Comparison of ENCODE assay signal across 15 cellular contexts in the genomic region with DNA sequence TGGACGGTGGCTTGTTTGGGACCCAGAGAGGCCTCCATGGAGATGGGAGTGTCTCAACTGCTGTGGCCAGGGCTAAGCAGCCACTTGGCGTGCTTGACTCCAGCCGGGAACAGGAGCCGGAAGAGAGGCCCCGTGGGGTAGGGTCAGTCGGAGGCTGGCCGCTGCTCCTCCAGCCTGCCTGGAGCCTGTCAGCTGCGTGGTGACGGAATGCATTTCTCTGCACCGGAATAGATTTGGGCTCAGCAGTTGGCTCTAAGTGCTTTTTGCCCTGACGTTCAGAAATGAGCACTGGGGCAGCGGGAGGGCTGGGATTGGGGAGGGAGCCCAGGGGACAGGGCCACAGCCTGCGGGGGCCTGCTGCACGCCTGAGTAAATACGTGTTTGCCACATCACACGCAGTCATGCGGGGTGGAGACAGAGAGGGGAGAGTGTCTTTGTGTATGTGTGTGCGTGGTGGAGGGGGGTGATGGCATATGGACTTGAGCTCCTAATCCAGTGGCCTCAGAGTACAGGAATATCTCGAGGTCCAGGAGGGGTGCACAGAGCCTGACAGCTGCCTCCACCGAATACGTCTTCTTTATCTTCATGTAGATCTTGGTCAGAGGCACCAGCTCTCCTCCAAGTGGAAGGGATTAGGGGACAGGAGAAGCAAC.
A peak's percentile ranks its signal among the peaks of the same experiment; 100 is the strongest.
DNase-seq lines count a peak whose midpoint lies in the region; ATAC-seq, FAIRE-seq and TF ChIP-seq lines count a peak whose summit lies in the region.
"Had no signal": no experiment of that assay in that cellular context is flagged by ENCODE, and none has a peak within 500 bp of the region (broad histone marks: within the 10 kb centered on the region; RNA-seq: fewer than 3 reads in every experiment).

No MANE protein-coding gene starts in this region.

- no peak for TF ChIP-seq POLR2A in HepG2 (IDR thresholded peaks at IDR 0.05; ENCODE audit: insufficient read depth in 1 of 2, low read depth in 2 of 2, low read length in 2 of 2)

- no TSS peak for BruUV-seq in HepG2 (replicated peaks; lab: Mats Ljungman, UMichigan)

- no peak for TF ChIP-seq RAD21 in liver (IDR thresholded peaks at IDR 0.05)
- no peak for TF ChIP-seq RAD21 in HepG2 (CRISPR knock-in tag; IDR thresholded peaks at IDR 0.05)

- H3K36me3 ChIP-seq in liver (ENCODE audit: control insufficient read depth in 4 of 4, insufficient read depth in 3 of 4, low read depth in 1 of 4, low read length in 3 of 4) (no peaks in the 10 kb centered on the region), HepG2 (replicated peaks in 1 of 2; ENCODE audit: control insufficient read depth in 1 of 2, insufficient read depth in 2 of 2, low read length in 2 of 2) (no peaks in the 10 kb centered on the region), neural progenitor cell (no peaks in the 10 kb centered on the region)

- in situ Hi-C loops in HepG2 (cut with HindIII; ENCODE audit: extremely low pct_ligation_motif_present, low pct_unique_long_range_greater_than_20kb), result no loop called here

- H3K9ac ChIP-seq in liver (ENCODE audit: low read depth in 1 of 2, low read length in 2 of 2) (no peak overlapping the region), HepG2 (ENCODE audit: insufficient read depth, low read depth, low read length) (no peak overlapping the region), neural progenitor cell (no peak overlapping the region)

- H3K4me3 Mint-ChIP-seq in glutamatergic neuron (ENCODE audit: unreplicated experiment) (no peak overlapping the region), neural progenitor cell (no peak overlapping the region)
- H3K4me3 Mint-ChIP-seq: activated naive CD8-positive, alpha-beta T cell treated with anti-CD3 and anti-CD28 coated beads, Interleukin-2, amount 50 U/mL, for 24 hours; mesothelial cell of epicardium; stimulated activated naive CD8-positive, alpha-beta T cell treated with anti-CD3 and anti-CD28 coated beads, Interleukin-15, Interleukin-2, amounts not matched to agents 100 ng/mL and 50 ng/mL, for 24 hours had no signal

- no peak overlapping the region for H3K27ac Mint-ChIP-seq in glutamatergic neuron (ENCODE audit: unreplicated experiment)
- no peak overlapping the region for H3K27ac Mint-ChIP-seq in neural progenitor cell
- H3K27ac Mint-ChIP-seq: activated naive CD8-positive, alpha-beta T cell treated with anti-CD3 and anti-CD28 coated beads, Interleukin-2, amount 50 U/mL, for 24 hours; mesothelial cell of epicardium; stimulated activated naive CD8-positive, alpha-beta T cell treated with anti-CD3 and anti-CD28 coated beads, Interleukin-15, Interleukin-2, amounts not matched to agents 100 ng/mL and 50 ng/mL, for 24 hours had no signal

- no peaks in the 10 kb centered on the region for H3K4me1 ChIP-seq in liver (ENCODE audit: control insufficient read depth in 4 of 4, insufficient read depth in 4 of 4, low read length in 3 of 4)
- H3K4me1 ChIP-seq in HepG2 (ENCODE audit: insufficient read depth, low read length), result no peaks in the 10 kb centered on the region
- H3K4me1 ChIP-seq in neural progenitor cell, result peaks cover 33% of the 10 kb centered on the region

- H2AFZ ChIP-seq in HepG2 (ENCODE audit: low read length) (no peak overlapping the region), neural progenitor cell (replicated peaks) (peak overlapping the region; percentile 15)

- H3K4me2 ChIP-seq in HepG2 (ENCODE audit: low read depth, low read length) (no peak overlapping the region), neural progenitor cell (no peak overlapping the region)

- H3K27me3 ChIP-seq in liver (ENCODE audit: control insufficient read depth in 4 of 4, insufficient read depth in 4 of 4, low read length in 3 of 4) (no peaks in the 10 kb centered on the region), HepG2 (ENCODE audit: control insufficient read depth in 1 of 2, insufficient read depth in 2 of 2, low read length in 2 of 2) (peaks cover 10 to 54% of the 10 kb centered on the region in 2 experiments), neural progenitor cell (no peaks in the 10 kb centered on the region)

- intact Hi-C loops in HepG2 (cut with micrococcal nuclease; ENCODE audit: unreplicated experiment), result no loop called here

- POLR2A ChIA-PET in HepG2 (lab: Yijun Ruan, JAX), result no interaction called here

- peaks cover 24% of the 10 kb centered on the region for H3K4me1 Mint-ChIP-seq in glutamatergic neuron (ENCODE audit: low read depth, unreplicated experiment)
- H3K4me1 Mint-ChIP-seq in neural progenitor cell, result peaks cover 35% of the 10 kb centered on the region
- H3K4me1 Mint-ChIP-seq: activated naive CD8-positive, alpha-beta T cell treated with anti-CD3 and anti-CD28 coated beads, Interleukin-2, amount 50 U/mL, for 24 hours had no signal

- H4K20me1 ChIP-seq in HepG2 (ENCODE audit: insufficient read depth, low read length) (no peaks in the 10 kb centered on the region), neural progenitor cell (ENCODE audit: low read depth) (no peaks in the 10 kb centered on the region)

- H3K4me3 ChIP-seq in liver (ENCODE audit: low read depth in 1 of 3, low read length in 3 of 3) (no peak overlapping the region), HepG2 (replicated peaks in 1 of 3; ENCODE audit: insufficient read depth in 1 of 3, low read depth in 2 of 3, low read length in 3 of 3) (no peak overlapping the region), neural progenitor cell (no peak overlapping the region)

- DNase-seq in HepG2 (ENCODE audit: low spot score), result no peak
- peak; percentile 74 for DNase-seq in glutamatergic neuron
- DNase-seq in neural progenitor cell (ENCODE audit: low spot score), result peak; percentile 42
- DNase-seq in activated CD4-positive, alpha-beta T cell treated with anti-CD3 and anti-CD28 coated beads for 4 hours, result no peak
- DNase-seq in activated naive CD4-positive, alpha-beta T cell (lab: John Stamatoyannopoulos, UW), result no peak
- no peak for DNase-seq in foreskin melanocyte
- DNase-seq: 8988T; activated CD8-positive, alpha-beta memory T cell treated with anti-CD3 and anti-CD28 coated beads for 24 hours; DMS79; NCI-H526 had no signal

- CTCF ChIA-PET in HepG2 (lab: Yijun Ruan, JAX; ENCODE audit: low intra/inter-chr PET ratio, low total read pairs), result no interaction called here

- no peaks in the 10 kb centered on the region for H3K9me3 ChIP-seq in liver (ENCODE audit: control insufficient read depth in 4 of 4, low read length in 3 of 4)
- H3K9me3 ChIP-seq in HepG2 (ENCODE audit: low read length), result no peaks in the 10 kb centered on the region
- no peaks in the 10 kb centered on the region for H3K9me3 ChIP-seq in neural progenitor cell (ENCODE audit: low read depth)

- TF ChIP-seq CTCF in liver (IDR thresholded peaks at IDR 0.05; ENCODE audit: low read depth, low read length, missing input control), result no peak
- no peak for TF ChIP-seq CTCF in HepG2 (CRISPR knock-in tag; IDR thresholded peaks at IDR 0.05)
- TF ChIP-seq CTCF in glutamatergic neuron (IDR thresholded peaks at IDR 0.05; ENCODE audit: partially characterized antibody, unreplicated experiment), result no peak
- no peak for TF ChIP-seq CTCF in neural progenitor cell (IDR thresholded peaks at IDR 0.05)

- no peak overlapping the region for H3K27ac ChIP-seq in liver (ENCODE audit: low read depth in 1 of 2, low read length in 2 of 2)
- H3K27ac ChIP-seq in HepG2 (ENCODE audit: extremely low read length, insufficient read depth, low read length), result no peak overlapping the region
- H3K27ac ChIP-seq in neural progenitor cell, result no peak overlapping the region

- ATAC-seq in HepG2 (no peak), HG03135 (IDR thresholded peaks at IDR 0.05; ENCODE audit: unreplicated experiment) (no peak)
- ATAC-seq: activated naive CD8-positive, alpha-beta T cell treated with anti-CD3 and anti-CD28 coated beads, Interleukin-2, amount 50 U/mL, for 24 hours had no signal

- peaks cover 8% of the 10 kb centered on the region for H3K27me3 Mint-ChIP-seq in glutamatergic neuron (ENCODE audit: unreplicated experiment)
- H3K27me3 Mint-ChIP-seq in neural progenitor cell (ENCODE audit: insufficient read depth, low read depth), result peaks cover 2% of the 10 kb centered on the region
- H3K27me3 Mint-ChIP-seq: activated naive CD8-positive, alpha-beta T cell treated with anti-CD3 and anti-CD28 coated beads, Interleukin-2, amount 50 U/mL, for 24 hours; stimulated activated naive CD8-positive, alpha-beta T cell treated with anti-CD3 and anti-CD28 coated beads, Interleukin-15, Interleukin-2, amounts not matched to agents 100 ng/mL and 50 ng/mL, for 24 hours had no signal

- no peaks in the 10 kb centered on the region for H3K36me3 Mint-ChIP-seq in glutamatergic neuron (ENCODE audit: unreplicated experiment)
- H3K36me3 Mint-ChIP-seq in neural progenitor cell, result no peaks in the 10 kb centered on the region
- H3K36me3 Mint-ChIP-seq: mesothelial cell of epicardium had no signal

- H3K9me3 Mint-ChIP-seq in glutamatergic neuron (ENCODE audit: unreplicated experiment) (peaks cover 6% of the 10 kb centered on the region), neural progenitor cell (no peaks in the 10 kb centered on the region)
- H3K9me3 Mint-ChIP-seq: activated naive CD8-positive, alpha-beta T cell treated with anti-CD3 and anti-CD28 coated beads, Interleukin-2, amount 50 U/mL, for 24 hours; mesothelial cell of epicardium; stimulated activated naive CD8-positive, alpha-beta T cell treated with anti-CD3 and anti-CD28 coated beads, Interleukin-15, Interleukin-2, amounts not matched to agents 100 ng/mL and 50 ng/mL, for 24 hours had no signal

- TF ChIP-seq EP300 in HepG2 (IDR thresholded peaks at IDR 0.05; ENCODE audit: low read depth in 2 of 2, low read length in 2 of 2) (no peak), HepG2 (CRISPR knock-in tag; IDR thresholded peaks at IDR 0.05; ENCODE audit: borderline replicate concordance) (no peak)

- H3F3A ChIP-seq in neural progenitor cell (ENCODE audit: low read depth), result peaks cover 11% of the 10 kb centered on the region

- FAIRE-seq in HepG2 (lab: Jason Lieb, UNC), result no peak

- WGBS in liver, result 76% methylated on average over 21 of the region's 21 CpGs
- WGBS in HepG2 (ENCODE audit: low lambda C conversion rate), result 34% methylated on average over 11 of the region's 21 CpGs

- H3K79me2 ChIP-seq in HepG2 (ENCODE audit: insufficient read depth, low read length) (no peaks in the 10 kb centered on the region), neural progenitor cell (ENCODE audit: low read depth) (no peaks in the 10 kb centered on the region)

TF ChIP-seq in liver, 16 proteins besides CTCF, POLR2A, EP300 and RAD21:
- TF ChIP-seq YY1 (IDR thresholded peaks at IDR 0.05) (no peak), NR2F2 (IDR thresholded peaks at IDR 0.05) (peak; percentile 37), FOXA1 (IDR thresholded peaks at IDR 0.05) (no peak)

Comparison
In these comparisons a context has a peak if more than half of its experiments do, and no peak if none do; other contexts are left out.
1. DNase-seq: peak in glutamatergic neuron (single experiment) and neural progenitor cell (single experiment); none in HepG2 (single experiment), activated CD4-positive, alpha-beta T cell treated with anti-CD3 and anti-CD28 coated beads for 4 hours (0 of 2), activated naive CD4-positive, alpha-beta T cell (0 of 4) and foreskin melanocyte (single experiment).